17 cellular contexts compared by ENCODE assay signal in the genomic region with DNA sequence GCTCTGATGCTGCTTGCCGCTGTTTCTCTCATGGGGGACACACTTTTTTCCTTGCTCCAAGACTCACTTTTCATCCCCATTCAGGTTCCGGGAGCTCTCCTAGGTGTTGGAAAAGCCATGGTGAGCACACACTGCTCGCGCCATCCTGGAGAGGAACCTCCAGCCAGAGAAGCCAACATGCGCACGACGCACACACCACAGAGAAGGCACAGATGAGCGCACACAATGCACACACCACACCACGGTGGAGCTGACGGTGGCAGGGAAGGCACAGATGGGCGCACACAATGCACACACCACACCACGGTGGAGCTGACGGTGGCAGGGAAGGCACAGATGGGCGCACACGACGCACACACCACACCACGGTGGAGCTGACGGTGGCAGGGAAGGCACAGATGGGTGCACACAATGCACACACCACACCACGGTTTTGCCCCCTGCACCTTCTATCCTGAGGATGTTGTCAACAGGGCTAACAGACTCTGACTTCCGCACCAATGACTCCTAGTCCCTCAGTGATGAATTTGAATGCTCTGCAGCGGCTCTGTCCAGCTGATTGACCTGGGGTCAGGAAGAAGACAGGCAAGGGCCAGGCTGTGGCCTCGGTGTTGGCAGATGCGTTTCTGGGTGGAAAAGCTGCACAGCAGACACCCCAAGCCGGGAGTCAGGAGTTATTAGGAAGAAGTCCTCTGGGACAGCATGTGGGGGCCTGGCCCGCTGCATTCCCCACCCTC.
"Had no signal": no experiment of that assay in that cellular context is flagged by ENCODE, and none has a peak within 500 bp of the region (broad histone marks: within the 10 kb centered on the region; RNA-seq: fewer than 3 reads in every experiment).

No MANE protein-coding gene starts in this region.

- ATAC-seq: activated T-helper 17 cell treated with anti-CD3 and anti-CD28 coated beads, Interleukin-2, amount 50 U/mL, for 72 hours; WTC11 had no signal

- H3K4me1 ChIP-seq: thyroid gland had no signal

- H3K27ac Mint-ChIP-seq: activated naive CD4-positive, alpha-beta T cell treated with anti-CD3 and anti-CD28 coated beads, Interleukin-2, amount 10 ng/mL, durations not matched to agents 7 days and 5 days; activated T-helper 17 cell treated with anti-CD3 and anti-CD28 coated beads, Interleukin-2, amount 50 U/mL, for 72 hours; memory B cell; T-helper 1 cell treated with Interleukin-12 subunit alpha and Interleukin-12 subunit beta and Interleukin-4 antibody, amounts not matched to agents 30 μg/mL and 1 μg/mL, for 36 hours; WTC11 had no signal

- H3K9me3 Mint-ChIP-seq: activated T-helper 17 cell treated with anti-CD3 and anti-CD28 coated beads, Interleukin-2, amount 50 U/mL, for 72 hours; nephron had no signal

- H3K27me3 ChIP-seq: gastroesophageal sphincter, pancreas, thyroid gland had no signal

- H3K27ac ChIP-seq: coronary artery, epithelial cell of prostate, thyroid gland had no signal

- H3K36me3 ChIP-seq: gastroesophageal sphincter, pancreas, thyroid gland had no signal

- H3K4me1 Mint-ChIP-seq: activated naive CD4-positive, alpha-beta T cell treated with anti-CD3 and anti-CD28 coated beads, Interleukin-2, amount 10 ng/mL, durations not matched to agents 7 days and 5 days; activated T-helper 17 cell treated with anti-CD3 and anti-CD28 coated beads, Interleukin-2, amount 50 U/mL, for 72 hours; memory B cell had no signal

- H3K9me3 ChIP-seq: gastroesophageal sphincter, pancreas, thyroid gland had no signal

- DNase-seq: activated CD4-positive, alpha-beta T cell treated with anti-CD3 and anti-CD28 coated beads for 48 hours; activated naive CD4-positive, alpha-beta T cell treated with anti-CD3 and anti-CD28 coated beads, Interleukin-2, amount 10 ng/mL, durations not matched to agents 7 days and 5 days; activated T-cell treated with anti-CD3 and anti-CD28 coated beads for 4 hours; central memory CD4-positive, alpha-beta T cell; effector memory CD4-positive, alpha-beta T cell; kidney; small intestine had no signal

- H3K4me3 ChIP-seq: coronary artery, gastroesophageal sphincter, pancreas, thyroid gland had no signal

- FAIRE-seq: kidney, pancreas, small intestine had no signal

- H3K4me3 Mint-ChIP-seq: activated naive CD4-positive, alpha-beta T cell treated with anti-CD3 and anti-CD28 coated beads, Interleukin-2, amount 10 ng/mL, durations not matched to agents 7 days and 5 days; activated T-helper 17 cell treated with anti-CD3 and anti-CD28 coated beads, Interleukin-2, amount 50 U/mL, for 72 hours; memory B cell; nephron; T-helper 1 cell treated with Interleukin-12 subunit alpha and Interleukin-12 subunit beta and Interleukin-4 antibody, amounts not matched to agents 30 μg/mL and 1 μg/mL, for 36 hours; WTC11 had no signal

- H3K36me3 Mint-ChIP-seq: activated naive CD4-positive, alpha-beta T cell treated with anti-CD3 and anti-CD28 coated beads, Interleukin-2, amount 10 ng/mL, durations not matched to agents 7 days and 5 days had no signal
